8 cellular contexts compared by ENCODE assay signal in genomic region chr4:4860381-4860802, GRCh38. TPM values are rescaled to one million over a fixed set of nuclear protein-coding genes. Genes with fewer than 3 reads are reported as not detected.
DNase-seq lines count a peak whose midpoint lies in the region; ATAC-seq and TF ChIP-seq lines count a peak whose summit lies in the region.

No MANE protein-coding gene starts in this region.

- peak; percentile 1 for ATAC-seq in HG02981 (IDR thresholded peaks at IDR 0.05; ENCODE audit: unreplicated experiment)
- ATAC-seq in HG02973 (IDR thresholded peaks at IDR 0.05; ENCODE audit: unreplicated experiment), result no peak
- ATAC-seq in HG03095 (IDR thresholded peaks at IDR 0.05; ENCODE audit: unreplicated experiment), result no peak

- DNase-seq in AG10803 (ENCODE audit: low read depth) (no peak), astrocyte of the spinal cord (ENCODE audit: low read depth, low spot score) (peak; percentile 37), lower leg skin (ENCODE audit: low spot score in 2 of 2) (no peak), transverse colon (no peak)
- DNase-seq in activated CD4-positive, alpha-beta T cell treated with anti-CD3 and anti-CD28 coated beads for 4 hours, result no peak

- no peak for TF ChIP-seq EP300 in transverse colon (IDR thresholded peaks at IDR 0.05; ENCODE audit: low read depth)

- in situ Hi-C loops in astrocyte of the spinal cord (cut with HindIII; ENCODE audit: low sequenced_read_pairs) (no loop called here), transverse colon (cut with MboI; ENCODE audit: low pct_ligation_motif_present in 1 of 4, low pct_unique_long_range_greater_than_20kb in 1 of 4, low sequenced_read_pairs in 3 of 4) (loop anchor here in 1 of 4 donors (25.0 kb wide), 1 partner anchor 373 kb away; no protein-coding TSS in a partner anchor)

- H3K36me3 ChIP-seq in transverse colon, result no peaks in the 10 kb centered on the region

- WGBS in lower leg skin, 2 donors, result 0 to 1% methylated on average over 17 to 18 of the region's 22 CpGs
- 0 to 4% methylated on average over 5 to 15 of the region's 22 CpGs for WGBS in transverse colon (ENCODE audit: low coverage in 1 of 2), 2 donors

- H3K27me3 ChIP-seq in transverse colon, result peaks cover 100% of the 10 kb centered on the region

- H3K27ac ChIP-seq in transverse colon, result no peak overlapping the region

- H3K4me1 ChIP-seq in transverse colon, result peaks cover 11 to 51% (median 34%) of the 10 kb centered on the region in 4 donors

- H3K4me3 ChIP-seq in AG10803 (ENCODE audit: low read length) (peak overlapping the region; percentile 94), astrocyte of the spinal cord (ENCODE audit: low read depth, low read length) (peak overlapping the region; percentile 80), lower leg skin (ENCODE audit: low read depth, poor library complexity, severe bottlenecking) (peak overlapping the region; percentile 57), transverse colon (peak overlapping the region; percentile 1 to 69 (median 50))

- no peak for TF ChIP-seq POLR2A in lower leg skin (IDR thresholded peaks at IDR 0.05)
- TF ChIP-seq POLR2A in transverse colon (IDR thresholded peaks at IDR 0.05), result no peak

- TF ChIP-seq CTCF in AG10803 (conservative IDR thresholded peaks at IDR 0.05; ENCODE audit: low read length) (peak; percentile 19), astrocyte of the spinal cord (IDR thresholded peaks at IDR 0.05; ENCODE audit: low read depth, low read length) (no peak), lower leg skin (IDR thresholded peaks at IDR 0.05) (no peak), transverse colon (IDR thresholded peaks at IDR 0.05) (no peak)

- H3K9me3 ChIP-seq in transverse colon, result no peaks in the 10 kb centered on the region

- intact Hi-C loops in lower leg skin (cut with DNase I; ENCODE audit: low total_unique reads) (no loop called here), transverse colon (cut with DNase I; ENCODE audit: low total_unique reads) (no loop called here)

RNA-seq across cellular contexts. Expression of gene MSX1, which starts 0.9 kb away (rescaled TPM):
- total RNA-seq in lower leg skin, result 1 to 10 TPM; 1.4 to 5.8 (median 3.6) TPM
- total RNA-seq in transverse colon, result under 1 TPM in 1 of 4 donors, not detected in 3; 0.41 TPM
